Comparison of ENCODE assay signal across 18 cellular contexts in the genomic region with DNA sequence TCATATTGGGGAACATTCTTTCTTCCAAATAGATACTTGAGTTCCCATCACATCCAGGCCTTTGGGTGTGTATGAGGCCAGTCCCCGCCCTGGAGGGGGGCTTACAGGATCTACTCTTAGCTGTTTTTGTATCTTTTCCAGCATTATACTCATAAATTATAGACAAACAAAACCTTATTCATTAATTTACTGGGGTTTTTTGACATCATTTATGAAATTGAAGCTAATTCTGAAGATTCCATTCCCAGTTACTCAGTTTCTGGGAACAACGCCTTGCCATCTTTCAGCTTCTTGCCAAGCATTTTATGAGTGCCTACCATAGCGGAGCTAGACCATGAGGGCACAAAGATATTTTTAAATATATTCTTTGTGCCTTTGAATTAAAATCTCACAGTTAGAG.
DNase-seq lines count a peak whose midpoint lies in the region; ATAC-seq and TF ChIP-seq lines count a peak whose summit lies in the region.
"Had no signal": no experiment of that assay in that cellular context is flagged by ENCODE, and none has a peak within 500 bp of the region (broad histone marks: within the 10 kb centered on the region; RNA-seq: fewer than 3 reads in every experiment).

No MANE protein-coding gene starts in this region.

- H4K20me1 ChIP-seq in GM23248 (ENCODE audit: insufficient read depth) = no peaks in the 10 kb centered on the region

- no peaks in the 10 kb centered on the region for H3K9me3 Mint-ChIP-seq in activated CD4-positive, alpha-beta memory T cell treated with anti-CD3 and anti-CD28 coated beads, Interleukin-2, amount 10 ng/mL, durations not matched to agents 7 days and 5 days

- no peak for TF ChIP-seq POLR2A in esophagus muscularis mucosa (IDR thresholded peaks at IDR 0.05; ENCODE audit: low read depth)

- H3K9me3 ChIP-seq in GM23248 (ENCODE audit: low read depth) (no peaks in the 10 kb centered on the region), esophagus muscularis mucosa (no peaks in the 10 kb centered on the region), skeletal muscle satellite cell (replicated peaks; ENCODE audit: low read length) (no peaks in the 10 kb centered on the region)
- H3K9me3 ChIP-seq: HAP-1, SJSA1 had no signal

- WGBS in GM23248 (ENCODE audit: low coverage in 1 of 2, low lambda C conversion rate in 2 of 2, missing lambda C conversion rate in 2 of 2), 2 experiments = 52 to 57% methylated on average over 3 of the region's 3 CpGs
- 95% methylated on average over 3 of the region's 3 CpGs for WGBS in esophagus muscularis mucosa

- TF ChIP-seq EP300 in esophagus muscularis mucosa (IDR thresholded peaks at IDR 0.05) = no peak

- TF ChIP-seq CTCF in AG10803 (conservative IDR thresholded peaks at IDR 0.05; ENCODE audit: low read length) (no peak), esophagus muscularis mucosa (IDR thresholded peaks at IDR 0.05) (no peak)

- DNase-seq in AG10803 (ENCODE audit: low read depth) (peak; percentile 72), GM23248 (peak; percentile 54), esophagus muscularis mucosa (ENCODE audit: extremely low spot score) (peak; percentile 62), DMS 273 (lab: John Stamatoyannopoulos, UW; ENCODE audit: unreplicated experiment) (no peak), occipital lobe (lab: John Stamatoyannopoulos, UW) (no peak)
- DNase-seq in activated CD4-positive, alpha-beta memory T cell treated with anti-CD3 and anti-CD28 coated beads, Interleukin-2, amount 10 ng/mL, durations not matched to agents 7 days and 5 days = no peak
- DNase-seq: COR-L47, DMS153, IMR-90, NCI-H1092, NCI-H1436 treated with DMSO at 0.1 percent for 48 hours, NCI-H2029, NCI-H526 treated with DMSO at 0.1 percent for 48 hours had no signal

- H3K27me3 Mint-ChIP-seq in activated CD4-positive, alpha-beta memory T cell treated with anti-CD3 and anti-CD28 coated beads, Interleukin-2, amount 10 ng/mL, durations not matched to agents 7 days and 5 days = no peaks in the 10 kb centered on the region

- no peaks in the 10 kb centered on the region for H3K27me3 ChIP-seq in GM23248 (replicated peaks; ENCODE audit: insufficient read depth)
- H3K27me3 ChIP-seq in esophagus muscularis mucosa = no peaks in the 10 kb centered on the region
- no peaks in the 10 kb centered on the region for H3K27me3 ChIP-seq in skeletal muscle satellite cell (ENCODE audit: control insufficient read depth, insufficient read depth, low read length)
- H3K27me3 ChIP-seq: SJSA1 had no signal

- H3K4me2 ChIP-seq in GM23248 (ENCODE audit: unreplicated experiment) (peak overlapping the region; percentile 20), skeletal muscle satellite cell (ENCODE audit: low read length) (peak overlapping the region; percentile 9)

- no peaks in the 10 kb centered on the region for H3K9me2 ChIP-seq in GM23248 (ENCODE audit: insufficient read depth)

- ATAC-seq in GM19324 (IDR thresholded peaks at IDR 0.05; ENCODE audit: low FRiP score, unreplicated experiment) = no peak
- ATAC-seq: Panc1 had no signal

- in situ Hi-C loops in GM23248 (cut with MboI) = no loop called here

- H3K36me3 Mint-ChIP-seq in activated CD4-positive, alpha-beta memory T cell treated with anti-CD3 and anti-CD28 coated beads, Interleukin-2, amount 10 ng/mL, durations not matched to agents 7 days and 5 days (ENCODE audit: low read depth) = no peaks in the 10 kb centered on the region

- H3K27ac Mint-ChIP-seq in activated CD4-positive, alpha-beta memory T cell treated with anti-CD3 and anti-CD28 coated beads, Interleukin-2, amount 10 ng/mL, durations not matched to agents 7 days and 5 days = no peak overlapping the region

- intact Hi-C loops in esophagus muscularis mucosa (cut with DNase I) = no loop called here

- peaks cover 5% of the 10 kb centered on the region for H3K4me1 Mint-ChIP-seq in activated CD4-positive, alpha-beta memory T cell treated with anti-CD3 and anti-CD28 coated beads, Interleukin-2, amount 10 ng/mL, durations not matched to agents 7 days and 5 days

- H3K27ac ChIP-seq in GM23248 = peak overlapping the region; percentile 40
- no peak overlapping the region for H3K27ac ChIP-seq in esophagus muscularis mucosa (replicated peaks in 1 of 4)
- H3K27ac ChIP-seq: SJSA1 had no signal

- CTCF ChIA-PET in activated CD4-positive, alpha-beta memory T cell treated with anti-CD3 and anti-CD28 coated beads, Interleukin-2, amount 10 ng/mL, durations not matched to agents 7 days and 5 days (lab: Charles Lee) = no interaction called here

- POLR2A ChIA-PET in activated CD4-positive, alpha-beta memory T cell treated with anti-CD3 and anti-CD28 coated beads, Interleukin-2, amount 10 ng/mL, durations not matched to agents 7 days and 5 days (lab: Charles Lee) = no interaction called here

- H3K36me3 ChIP-seq in GM23248 (ENCODE audit: low read depth) (no peaks in the 10 kb centered on the region), esophagus muscularis mucosa (no peaks in the 10 kb centered on the region), skeletal muscle satellite cell (ENCODE audit: insufficient read depth, low read length) (no peaks in the 10 kb centered on the region)
- H3K36me3 ChIP-seq: SJSA1 had no signal

- H3K4me1 ChIP-seq in GM23248 (ENCODE audit: insufficient read depth) = peaks cover 37% of the 10 kb centered on the region
- no peaks in the 10 kb centered on the region for H3K4me1 ChIP-seq in esophagus muscularis mucosa
- peaks cover 41% of the 10 kb centered on the region for H3K4me1 ChIP-seq in skeletal muscle satellite cell (ENCODE audit: control insufficient read depth, insufficient read depth, low read length)
- H3K4me1 ChIP-seq: HAP-1 had no signal

- H3K9ac ChIP-seq in GM23248 (no peak overlapping the region), skeletal muscle satellite cell (ENCODE audit: low read depth, low read length) (peak overlapping the region; percentile 60)

- no peak overlapping the region for H3K4me3 Mint-ChIP-seq in activated CD4-positive, alpha-beta memory T cell treated with anti-CD3 and anti-CD28 coated beads, Interleukin-2, amount 10 ng/mL, durations not matched to agents 7 days and 5 days

- peaks cover 17% of the 10 kb centered on the region for H3F3A ChIP-seq in GM23248 (ENCODE audit: insufficient read depth)

- H3K4me3 ChIP-seq in AG10803 (ENCODE audit: low read length) (no peak overlapping the region), GM23248 (no peak overlapping the region), esophagus muscularis mucosa (no peak overlapping the region), skeletal muscle satellite cell (ENCODE audit: low read length) (no peak overlapping the region)
- H3K4me3 ChIP-seq: HAP-1, SJSA1 had no signal

- no peak overlapping the region for H2AFZ ChIP-seq in GM23248

- no peaks in the 10 kb centered on the region for H3K79me2 ChIP-seq in GM23248 (ENCODE audit: insufficient read depth)

Comparison
In these comparisons a context has a peak if more than half of its experiments do, and no peak if none do; other contexts are left out.
1. DNase-seq: peak in AG10803 (single experiment), GM23248 (single experiment) and esophagus muscularis mucosa (single experiment); none in DMS 273 (single experiment), activated CD4-positive, alpha-beta memory T cell treated with anti-CD3 and anti-CD28 coated beads, Interleukin-2, amount 10 ng/mL, durations not matched to agents 7 days and 5 days (single experiment) and occipital lobe (single experiment).